In genomic region chr17:42000399-42001076, GRCh38 we compare ENCODE assay signal across 1 cellular context.
TF ChIP-seq lines count a peak whose summit lies in the region.

No MANE protein-coding gene starts in this region.

TF ChIP-seq in GM23338, 12 proteins besides CTCF, POLR2A, EP300 and RAD21:
- no peak for TF ChIP-seq STAT1 (IDR thresholded peaks at IDR 0.05; ENCODE audit: unreplicated experiment)
